ENCODE assay signal across 8 cellular contexts in the genomic region with DNA sequence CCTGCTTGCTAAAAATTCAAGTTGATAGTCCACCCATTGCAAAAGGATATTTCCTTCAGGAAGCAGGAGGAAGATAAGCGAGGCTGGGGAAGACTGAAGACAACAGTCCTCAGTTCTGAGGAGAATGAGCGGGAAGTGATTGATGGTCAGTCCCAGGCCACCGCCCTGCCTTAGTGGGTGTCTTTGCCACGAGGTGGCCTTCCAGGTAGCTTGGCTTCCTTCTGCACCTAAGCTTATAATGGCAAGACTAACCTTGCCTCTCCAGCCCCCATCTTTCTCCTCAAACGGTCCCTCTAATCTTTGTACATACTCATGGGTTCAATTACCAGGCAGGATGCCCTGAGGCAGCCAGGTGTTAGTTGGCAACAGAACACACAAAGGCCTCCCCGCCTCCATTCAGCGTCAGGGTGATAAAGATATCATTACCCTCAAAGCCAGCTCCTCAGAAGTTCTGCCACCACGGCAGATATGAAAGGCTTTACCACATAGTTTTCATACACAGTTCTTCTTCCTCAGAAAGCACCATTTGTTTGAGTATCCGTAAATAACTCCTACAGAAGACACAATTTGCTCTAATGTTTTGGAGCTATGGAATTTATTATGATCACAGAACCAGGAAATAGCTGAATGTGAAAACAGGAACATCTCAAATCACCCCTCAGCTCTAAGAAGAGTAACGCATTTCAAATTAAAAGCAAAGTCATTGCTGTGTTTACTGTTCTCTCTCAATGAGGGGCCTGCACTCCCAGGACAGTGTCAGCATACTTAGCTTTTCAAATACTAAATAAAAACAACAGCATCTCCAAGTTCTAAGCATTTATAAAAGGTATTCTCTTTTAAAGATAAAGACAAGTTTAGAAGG.
DNase-seq lines count a peak whose midpoint lies in the region; ATAC-seq and TF ChIP-seq lines count a peak whose summit lies in the region.

No MANE protein-coding gene starts in this region.

- H2AFZ ChIP-seq in DND-41 (ENCODE audit: low read depth, low read length) = no peak overlapping the region

- peak; percentile 44; the same call in 1 of the 3 replicates for ATAC-seq in DND-41 (ENCODE audit: insufficient read depth, low read depth)
- peak; percentile 58 for ATAC-seq in GM21619 (IDR thresholded peaks at IDR 0.05; ENCODE audit: unreplicated experiment)
- ATAC-seq in GM21360 (IDR thresholded peaks at IDR 0.05; ENCODE audit: unreplicated experiment) = no peak
- ATAC-seq in HG02870 (IDR thresholded peaks at IDR 0.05; ENCODE audit: unreplicated experiment) = no peak

- H3K27me3 ChIP-seq in DND-41 (ENCODE audit: insufficient read depth, low read length, poor library complexity) (no peaks in the 10 kb centered on the region), esophagus muscularis mucosa (no peaks in the 10 kb centered on the region)

- TF ChIP-seq CTCF in DND-41 (IDR thresholded peaks at IDR 0.05; ENCODE audit: borderline replicate concordance, extremely low read depth, low read length, poor library complexity, severe bottlenecking) (no peak), esophagus muscularis mucosa (IDR thresholded peaks at IDR 0.05) (no peak)

- H3K36me3 ChIP-seq in DND-41 (ENCODE audit: insufficient read depth, low read length) (no peaks in the 10 kb centered on the region), esophagus muscularis mucosa (no peaks in the 10 kb centered on the region)

- H3K9me3 ChIP-seq in DND-41 (ENCODE audit: insufficient read depth, low read length, severe bottlenecking) (no peaks in the 10 kb centered on the region), esophagus muscularis mucosa (no peaks in the 10 kb centered on the region)

- no peak overlapping the region for H3K4me2 ChIP-seq in DND-41 (ENCODE audit: insufficient read depth, low read length)

- no peak overlapping the region for H3K4me3 ChIP-seq in DND-41 (ENCODE audit: low read depth in 1 of 2, low read length in 2 of 2)
- no peak overlapping the region for H3K4me3 ChIP-seq in esophagus muscularis mucosa

- intact Hi-C loops in esophagus muscularis mucosa (cut with DNase I) = loop anchor here (2.0 to 10.0 kb wide), 4 partner anchors 180 to 575 kb away; no protein-coding TSS in a partner anchor

- no peak for TF ChIP-seq POLR2A in esophagus muscularis mucosa (IDR thresholded peaks at IDR 0.05; ENCODE audit: low read depth)

- WGBS in esophagus muscularis mucosa = 86% methylated on average over 10 of the region's 10 CpGs

- TF ChIP-seq EP300 in esophagus muscularis mucosa (IDR thresholded peaks at IDR 0.05) = no peak

- H3K4me1 ChIP-seq in DND-41 (ENCODE audit: insufficient read depth, low read length) (peaks cover 10% of the 10 kb centered on the region; the same call in 1 of the 2 replicates), esophagus muscularis mucosa (peaks cover 21 to 31% (median 27%) of the 10 kb centered on the region in 4 donors)

- H3K27ac ChIP-seq in DND-41 (ENCODE audit: low read length) (no peak overlapping the region), esophagus muscularis mucosa (replicated peaks in 1 of 4) (no peak overlapping the region)

- H3K9ac ChIP-seq in DND-41 (ENCODE audit: low read depth, low read length) = no peak overlapping the region

- no peaks in the 10 kb centered on the region for H4K20me1 ChIP-seq in DND-41 (ENCODE audit: insufficient read depth, low read length)

- DNase-seq in DND-41 (peak; percentile 10), NCI-H2081 (lab: John Stamatoyannopoulos, UW) (peak; percentile 58 to 85), esophagus muscularis mucosa (ENCODE audit: extremely low spot score) (no peak), RKO (ENCODE audit: low spot score) (no peak)
- peak; percentile 48 for DNase-seq in central memory CD4-positive, alpha-beta T cell

- H3K79me2 ChIP-seq in DND-41 (ENCODE audit: insufficient read depth, low read length) = no peaks in the 10 kb centered on the region

Comparison
In these comparisons a context has a peak if more than half of its experiments do, and no peak if none do; other contexts are left out.
1. ATAC-seq: peak in DND-41 (single experiment) and GM21619 (single experiment); none in GM21360 (single experiment) and HG02870 (single experiment).
2. DNase-seq: peak in DND-41 (single experiment), NCI-H2081 (2 of 2) and central memory CD4-positive, alpha-beta T cell (single experiment); none in esophagus muscularis mucosa (single experiment) and RKO (single experiment).